17 cellular contexts compared by ENCODE assay signal in genomic region chr12:13257356-13257875, GRCh38.
DNase-seq lines count a peak whose midpoint lies in the region; ATAC-seq, FAIRE-seq and TF ChIP-seq lines count a peak whose summit lies in the region.
"Had no signal": no experiment of that assay in that cellular context is flagged by ENCODE, and none has a peak within 500 bp of the region (broad histone marks: within the 10 kb centered on the region; RNA-seq: fewer than 3 reads in every experiment).

No MANE protein-coding gene starts in this region.

- no peak for ATAC-seq in HG03196 (IDR thresholded peaks at IDR 0.05; ENCODE audit: unreplicated experiment)

- peaks cover 42% of the 10 kb centered on the region for H3K4me1 Mint-ChIP-seq in mesothelial cell of epicardium

- H2AFZ ChIP-seq in endothelial cell of umbilical vein (ENCODE audit: low read depth, low read length) = no peak overlapping the region

- CTCF ChIA-PET in endothelial cell of umbilical vein (lab: Charles Lee) = interaction anchor here (0.8 to 4.2 kb wide), 10 partner anchors 8 to 910 kb away, joined by 3 to 57 read pairs (median 6); partner anchors contain the start of gene EMP1

- no peaks in the 10 kb centered on the region for H3K79me2 ChIP-seq in endothelial cell of umbilical vein (ENCODE audit: control insufficient read depth, insufficient read depth, low read length)

- no peak overlapping the region for H3K9ac ChIP-seq in endothelial cell of umbilical vein (replicated peaks; ENCODE audit: extremely low read depth, insufficient read depth, low read length)

- H3K36me3 Mint-ChIP-seq in mesothelial cell of epicardium = no peaks in the 10 kb centered on the region

- peak overlapping the region; percentile 73 for H3K27ac Mint-ChIP-seq in mesothelial cell of epicardium
- H3K27ac Mint-ChIP-seq: CD4-positive, alpha-beta T cell had no signal

- TF ChIP-seq POLR2A in endothelial cell of umbilical vein (IDR thresholded peaks at IDR 0.05; ENCODE audit: low read depth, low read length) = no peak

- no peaks in the 10 kb centered on the region for H3K9me1 ChIP-seq in endothelial cell of umbilical vein (replicated peaks; ENCODE audit: control insufficient read depth, extremely low read depth, insufficient read depth, low read length)

- H3K27me3 ChIP-seq in SJCRH30 (no peaks in the 10 kb centered on the region), endothelial cell of umbilical vein (ENCODE audit: control insufficient read depth in 2 of 2, insufficient read depth in 2 of 2, low read length in 2 of 2) (no peaks in the 10 kb centered on the region)
- H3K27me3 ChIP-seq: Peyer's patch, SJSA1 had no signal

- no TSS peak for BruUV-seq in endothelial cell of umbilical vein (replicated peaks; lab: Mats Ljungman, UMichigan)

- H3K9me3 Mint-ChIP-seq in mesothelial cell of epicardium = no peaks in the 10 kb centered on the region
- H3K9me3 Mint-ChIP-seq: CD4-positive, alpha-beta T cell had no signal

- intact Hi-C loops in endothelial cell of umbilical vein (cut with micrococcal nuclease) = loop anchor here (5.0 kb wide), 1 partner anchor 105 kb away; no protein-coding TSS in a partner anchor

- no peak for TF ChIP-seq CTCF in endothelial cell of umbilical vein (IDR thresholded peaks at IDR 0.05; ENCODE audit: extremely low read depth in 1 of 2, insufficient read depth in 1 of 2, low read depth in 1 of 2, low read length in 2 of 2)
- no peak for TF ChIP-seq CTCF in mesothelial cell of epicardium (IDR thresholded peaks at IDR 0.05; ENCODE audit: unreplicated experiment)

- DNase-seq in SJCRH30 (peak; percentile 31 to 64), endothelial cell of umbilical vein (ENCODE audit: low read depth, low spot score) (peak; percentile 68), mesothelial cell of epicardium (ENCODE audit: low spot score in 2 of 2, unreplicated experiment in 2 of 2) (no peak), AG08396 (ENCODE audit: low spot score) (no peak), NCI-H2227 treated with DMSO at 0.1 percent for 48 hours (lab: John Stamatoyannopoulos, UW) (no peak), NCI-H526 treated with DMSO at 0.1 percent for 48 hours (lab: John Stamatoyannopoulos, UW) (no peak)
- DNase-seq: CD4-positive, alpha-beta T cell; COR-L47; DMS79; KG1; NCI-H1436 treated with DMSO at 0.1 percent for 48 hours; NCI-H1930; NCI-H345; Peyer's patch had no signal

- no peaks in the 10 kb centered on the region for H3K27me3 Mint-ChIP-seq in mesothelial cell of epicardium (ENCODE audit: low read depth)

- dilution Hi-C loops in endothelial cell of umbilical vein (cut with MboI; ENCODE audit: extremely low pct_ligation_motif_present, low sequenced_read_pairs) = no loop called here

- H3K4me2 ChIP-seq in endothelial cell of umbilical vein (ENCODE audit: insufficient read depth, low read length) = no peak overlapping the region

- H3K9me3 ChIP-seq in SJCRH30 (replicated peaks) (no peaks in the 10 kb centered on the region), endothelial cell of umbilical vein (replicated peaks; ENCODE audit: control insufficient read depth, insufficient read depth, low read length) (no peaks in the 10 kb centered on the region)
- H3K9me3 ChIP-seq: Peyer's patch, SJSA1 had no signal

- peaks cover 32% of the 10 kb centered on the region for H3K4me1 ChIP-seq in SJCRH30
- H3K4me1 ChIP-seq in endothelial cell of umbilical vein (ENCODE audit: control insufficient read depth, extremely low read depth, insufficient read depth, low read length) = peaks cover 17% of the 10 kb centered on the region

- H4K20me1 ChIP-seq in endothelial cell of umbilical vein (replicated peaks; ENCODE audit: control insufficient read depth, extremely low read depth, insufficient read depth, low read length) = no peaks in the 10 kb centered on the region

- no peak overlapping the region for H3K4me3 Mint-ChIP-seq in mesothelial cell of epicardium
- H3K4me3 Mint-ChIP-seq: CD4-positive, alpha-beta T cell had no signal

- no peak overlapping the region for H3K4me3 ChIP-seq in SJCRH30
- no peak overlapping the region for H3K4me3 ChIP-seq in endothelial cell of umbilical vein (replicated peaks in 1 of 3; ENCODE audit: insufficient read depth in 1 of 3, low read depth in 1 of 3, low read length in 3 of 3)
- H3K4me3 ChIP-seq: Peyer's patch, SJSA1 had no signal

- peak overlapping the region; percentile 76 for H3K27ac ChIP-seq in SJCRH30
- no peak overlapping the region for H3K27ac ChIP-seq in endothelial cell of umbilical vein (ENCODE audit: insufficient read depth, low read depth, low read length)
- H3K27ac ChIP-seq: Peyer's patch, SJSA1 had no signal

- POLR2A ChIA-PET in endothelial cell of umbilical vein (lab: Charles Lee) = no interaction called here

- peak; percentile 80 for FAIRE-seq in endothelial cell of umbilical vein (lab: Jason Lieb, UNC)
- FAIRE-seq: H54 had no signal

- H3K36me3 ChIP-seq in SJCRH30 (no peaks in the 10 kb centered on the region), endothelial cell of umbilical vein (ENCODE audit: control insufficient read depth in 2 of 2, extremely low read depth in 1 of 2, insufficient read depth in 2 of 2, low read length in 2 of 2) (no peaks in the 10 kb centered on the region)
- H3K36me3 ChIP-seq: Peyer's patch, SJSA1 had no signal

TF ChIP-seq in endothelial cell of umbilical vein, 7 proteins besides CTCF, POLR2A, EP300 and RAD21:
- TF ChIP-seq EZH2 (IDR thresholded peaks at IDR 0.05; ENCODE audit: borderline replicate concordance, low read depth, low read length, severe bottlenecking) (no peak), FOS (IDR thresholded peaks at IDR 0.05; ENCODE audit: borderline replicate concordance, insufficient read depth, low read length) (no peak), GATA2 (IDR thresholded peaks at IDR 0.05; ENCODE audit: insufficient read depth, insufficient read length, low read depth, low read length) (no peak), POLR2AphosphoS5 (IDR thresholded peaks at IDR 0.05; ENCODE audit: insufficient read depth, low read depth, low read length) (no peak), JUN (IDR thresholded peaks at IDR 0.05; ENCODE audit: borderline replicate concordance, insufficient read depth, insufficient read length, low read depth) (no peak), MYC (IDR thresholded peaks at IDR 0.05; ENCODE audit: low read depth, low read length) (no peak), MAX (IDR thresholded peaks at IDR 0.05; ENCODE audit: insufficient read depth, insufficient read length) (no peak)
TF ChIP-seq in endothelial cell of umbilical vein: peak in this region for 0.

Comparison
In these comparisons a context has a peak if more than half of its experiments do, and no peak if none do; other contexts are left out.
1. DNase-seq: peak in SJCRH30 (2 of 2) and endothelial cell of umbilical vein (single experiment); none in mesothelial cell of epicardium (0 of 2), AG08396 (single experiment), NCI-H2227 treated with DMSO at 0.1 percent for 48 hours (single experiment) and NCI-H526 treated with DMSO at 0.1 percent for 48 hours (single experiment).